Comparison of ENCODE assay signal across 1 cellular context in genomic region chr4:16908377-16909021, GRCh38.
A peak's percentile ranks its signal among the peaks of the same experiment; 100 is the strongest.
TF ChIP-seq lines count a peak whose summit lies in the region.

No MANE protein-coding gene starts in this region.

TF ChIP-seq in WTC11, 78 proteins besides CTCF, POLR2A, EP300 and RAD21:
- no peak for TF ChIP-seq ATF6 (CRISPR knock-in tag; IDR thresholded peaks at IDR 0.05)
- 0 out of 2 replicates have a peak, but pooled peaks have one; percentile 52 for TF ChIP-seq ZNF138 (CRISPR knock-in tag; conservative IDR thresholded peaks at IDR 0.05)
- TF ChIP-seq FOXJ3 (CRISPR knock-in tag; IDR thresholded peaks at IDR 0.05; ENCODE audit: borderline replicate concordance) = no peak
- TF ChIP-seq FOXK1 (CRISPR knock-in tag; IDR thresholded peaks at IDR 0.05) = 0 out of 2 replicates have a peak, but pooled peaks have one; percentile 38
- no peak for TF ChIP-seq ZNF423 (CRISPR knock-in tag; IDR thresholded peaks at IDR 0.05)
TF ChIP-seq in WTC11: peak in this region for 2.
